9 cellular contexts compared by ENCODE assay signal in the genomic region with DNA sequence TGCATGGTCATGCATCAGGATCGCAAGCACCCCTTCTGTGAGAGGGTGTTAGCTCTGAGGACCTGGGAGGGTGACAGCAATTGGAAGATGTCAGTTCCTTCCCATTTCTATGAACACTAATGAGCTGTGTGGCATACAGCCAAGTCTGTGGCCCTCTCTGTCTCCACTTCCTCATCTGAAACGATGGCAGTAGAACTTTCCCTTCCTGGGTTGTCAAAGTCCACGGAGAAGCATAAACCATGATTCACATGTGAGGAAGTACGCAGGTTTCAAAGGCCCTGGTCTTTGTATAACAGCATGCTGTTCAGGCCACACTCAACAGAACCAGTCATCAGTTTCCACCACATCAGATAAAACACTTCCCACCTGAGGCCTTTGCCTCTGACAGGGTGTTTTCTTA.
DNase-seq lines count a peak whose midpoint lies in the region; ATAC-seq and TF ChIP-seq lines count a peak whose summit lies in the region.
"Had no signal": no experiment of that assay in that cellular context is flagged by ENCODE, and none has a peak within 500 bp of the region (broad histone marks: within the 10 kb centered on the region; RNA-seq: fewer than 3 reads in every experiment).

No MANE protein-coding gene starts in this region.

- ATAC-seq in DND-41 (ENCODE audit: insufficient read depth, low read depth) (peak; percentile 75), GM21529 (IDR thresholded peaks at IDR 0.05; ENCODE audit: unreplicated experiment) (peak; percentile 88)
- ATAC-seq: PC-3 had no signal

- H3K36me3 ChIP-seq in DND-41 (ENCODE audit: insufficient read depth, low read length): no peaks in the 10 kb centered on the region

- H3K79me2 ChIP-seq in DND-41 (ENCODE audit: insufficient read depth, low read length): no peaks in the 10 kb centered on the region

- no peaks in the 10 kb centered on the region for H4K20me1 ChIP-seq in DND-41 (ENCODE audit: insufficient read depth, low read length)

- no peaks in the 10 kb centered on the region for H3K4me1 ChIP-seq in DND-41 (ENCODE audit: insufficient read depth, low read length)

- TF ChIP-seq CTCF in DND-41 (IDR thresholded peaks at IDR 0.05; ENCODE audit: borderline replicate concordance, extremely low read depth, low read length, poor library complexity, severe bottlenecking): no peak

- no peak overlapping the region for H3K4me3 ChIP-seq in DND-41 (ENCODE audit: low read depth in 1 of 2, low read length in 2 of 2)

- DNase-seq in DND-41: peak; percentile 36
- peak; percentile 90 for DNase-seq in NOMO-1 treated with dmso at 0.1 percent for 144 hours (lab: John Stamatoyannopoulos, UW; ENCODE audit: unreplicated experiment)
- DNase-seq in left kidney (ENCODE audit: low read depth, low spot score): peak; percentile 31
- DNase-seq in DMS114 treated with DMSO at 0.1 percent for 48 hours (lab: John Stamatoyannopoulos, UW; ENCODE audit: unreplicated experiment): no peak
- no peak for DNase-seq in stimulated activated CD4-positive, alpha-beta T cell treated with anti-CD3 and anti-CD28 coated beads, Interleukin-4, amount 100 ng/mL, for 24 hours
- no peak for DNase-seq in SHP77 treated with DMSO at 0.1 percent for 48 hours (lab: John Stamatoyannopoulos, UW)
- no peak for DNase-seq in NCI-H2196 treated with DMSO at 0.1 percent for 48 hours (lab: John Stamatoyannopoulos, UW; ENCODE audit: unreplicated experiment)
- DNase-seq: PC-3 had no signal

- H3K27ac ChIP-seq in DND-41 (ENCODE audit: low read length): no peak overlapping the region

- H3K27me3 ChIP-seq in DND-41 (ENCODE audit: insufficient read depth, low read length, poor library complexity): peaks cover 11% of the 10 kb centered on the region

- H2AFZ ChIP-seq in DND-41 (ENCODE audit: low read depth, low read length): no peak overlapping the region

- no peaks in the 10 kb centered on the region for H3K9me3 ChIP-seq in DND-41 (ENCODE audit: insufficient read depth, low read length, severe bottlenecking)

- H3K4me2 ChIP-seq in DND-41 (ENCODE audit: insufficient read depth, low read length): no peak overlapping the region

- no peak overlapping the region for H3K9ac ChIP-seq in DND-41 (ENCODE audit: low read depth, low read length)

Comparison
In these comparisons a context has a peak if more than half of its experiments do, and no peak if none do; other contexts are left out.
1. DNase-seq: peak in DND-41 (single experiment), NOMO-1 treated with dmso at 0.1 percent for 144 hours (single experiment) and left kidney (single experiment); none in DMS114 treated with DMSO at 0.1 percent for 48 hours (single experiment), stimulated activated CD4-positive, alpha-beta T cell treated with anti-CD3 and anti-CD28 coated beads, Interleukin-4, amount 100 ng/mL, for 24 hours (single experiment), SHP77 treated with DMSO at 0.1 percent for 48 hours (single experiment) and NCI-H2196 treated with DMSO at 0.1 percent for 48 hours (single experiment).